In the genomic region with DNA sequence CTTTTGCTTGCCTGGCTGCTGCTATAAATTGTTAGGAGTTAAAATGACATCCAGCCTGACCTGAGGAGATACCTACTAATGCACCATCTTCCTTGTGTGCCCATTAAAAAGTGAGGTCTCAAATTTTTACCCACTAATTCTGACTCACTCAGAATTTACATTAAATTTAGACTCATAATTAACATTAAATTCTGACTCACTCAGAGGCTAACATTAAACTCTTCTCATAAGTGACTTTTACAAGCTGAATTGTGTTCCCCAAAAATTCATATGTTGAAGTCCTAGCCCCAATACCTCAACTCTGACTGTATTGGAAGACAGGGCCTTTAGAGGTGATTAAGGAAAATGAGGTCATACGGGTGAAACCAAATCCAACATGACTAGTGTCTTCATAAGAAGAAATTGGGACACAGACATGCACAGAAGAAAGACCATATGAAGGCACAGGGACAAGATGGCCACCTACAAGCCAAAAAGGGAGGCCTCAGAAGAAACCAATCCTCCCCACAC, we compare ENCODE assay signal across 14 cellular contexts. TPM values are rescaled to one million over a fixed set of nuclear protein-coding genes. Genes with fewer than 3 reads are reported as not detected.
DNase-seq lines count a peak whose midpoint lies in the region; ATAC-seq lines count a peak whose summit lies in the region.
"Had no signal": no experiment of that assay in that cellular context is flagged by ENCODE, and none has a peak within 500 bp of the region (broad histone marks: within the 10 kb centered on the region; RNA-seq: fewer than 3 reads in every experiment).

No MANE protein-coding gene starts in this region.

- peak overlapping the region; percentile 54 for H3K27ac Mint-ChIP-seq in activated naive CD4-positive, alpha-beta T cell treated with anti-CD3 and anti-CD28 coated beads for 36 hours
- peak overlapping the region; percentile 83 for H3K27ac Mint-ChIP-seq in activated naive CD8-positive, alpha-beta T cell treated with anti-CD3 and anti-CD28 coated beads for 36 hours
- H3K27ac Mint-ChIP-seq in stimulated activated naive CD8-positive, alpha-beta T cell treated with anti-CD3 and anti-CD28 coated beads, Interleukin-15, amount 100 ng/mL, for 72 hours, result peak overlapping the region; percentile 62 to 67
- H3K27ac Mint-ChIP-seq: nephron had no signal

- H3K4me1 Mint-ChIP-seq in activated naive CD4-positive, alpha-beta T cell treated with anti-CD3 and anti-CD28 coated beads for 36 hours (ENCODE audit: low read depth), result peaks cover 33% of the 10 kb centered on the region
- H3K4me1 Mint-ChIP-seq in activated naive CD8-positive, alpha-beta T cell treated with anti-CD3 and anti-CD28 coated beads for 36 hours, result peaks cover 25% of the 10 kb centered on the region
- H3K4me1 Mint-ChIP-seq in stimulated activated naive CD8-positive, alpha-beta T cell treated with anti-CD3 and anti-CD28 coated beads, Interleukin-15, amount 100 ng/mL, for 72 hours, result peaks cover 37% of the 10 kb centered on the region
- H3K4me1 Mint-ChIP-seq: nephron had no signal

- DNase-seq in activated naive CD4-positive, alpha-beta T cell treated with anti-CD3 and anti-CD28 coated beads for 36 hours, result no peak
- DNase-seq in activated naive CD4-positive, alpha-beta T cell treated with Interleukin-2 at 50 U/mL for 16 hours, result no peak
- DNase-seq in activated naive CD8-positive, alpha-beta T cell treated with anti-CD3 and anti-CD28 coated beads for 36 hours, result no peak
- no peak for DNase-seq in stimulated activated naive CD8-positive, alpha-beta T cell treated with anti-CD3 and anti-CD28 coated beads, Interleukin-15, amount 100 ng/mL, for 72 hours
- DNase-seq in GF-D8 (lab: John Stamatoyannopoulos, UW) (no peak), NCI-H226 (no peak), NCI-H2171 (lab: John Stamatoyannopoulos, UW) (no peak)
- DNase-seq: MG63, NCI-H2029, NCI-H69, SK-N-SH, stomach had no signal

- no peaks in the 10 kb centered on the region for H3K9me3 Mint-ChIP-seq in activated naive CD4-positive, alpha-beta T cell treated with anti-CD3 and anti-CD28 coated beads for 36 hours
- H3K9me3 Mint-ChIP-seq in activated naive CD8-positive, alpha-beta T cell treated with anti-CD3 and anti-CD28 coated beads for 36 hours, result peaks cover 5% of the 10 kb centered on the region
- no peaks in the 10 kb centered on the region for H3K9me3 Mint-ChIP-seq in stimulated activated naive CD8-positive, alpha-beta T cell treated with anti-CD3 and anti-CD28 coated beads, Interleukin-15, amount 100 ng/mL, for 72 hours
- H3K9me3 Mint-ChIP-seq: nephron had no signal

- H3K27me3 Mint-ChIP-seq in activated naive CD4-positive, alpha-beta T cell treated with anti-CD3 and anti-CD28 coated beads for 36 hours (ENCODE audit: low read depth), result no peaks in the 10 kb centered on the region
- no peaks in the 10 kb centered on the region for H3K27me3 Mint-ChIP-seq in activated naive CD8-positive, alpha-beta T cell treated with anti-CD3 and anti-CD28 coated beads for 36 hours
- H3K27me3 Mint-ChIP-seq in stimulated activated naive CD8-positive, alpha-beta T cell treated with anti-CD3 and anti-CD28 coated beads, Interleukin-15, amount 100 ng/mL, for 72 hours, result no peaks in the 10 kb centered on the region

- intact Hi-C loops in activated naive CD4-positive, alpha-beta T cell treated with anti-CD3 and anti-CD28 coated beads for 36 hours (cut with micrococcal nuclease), result no loop called here

- peak; percentile 3 for ATAC-seq in HG02759 (IDR thresholded peaks at IDR 0.05; ENCODE audit: unreplicated experiment)
- peak; percentile 58 for ATAC-seq in stimulated activated naive CD8-positive, alpha-beta T cell treated with anti-CD3 and anti-CD28 coated beads, Interleukin-15, amount 100 ng/mL, for 72 hours

- no peak overlapping the region for H3K4me3 Mint-ChIP-seq in activated naive CD4-positive, alpha-beta T cell treated with anti-CD3 and anti-CD28 coated beads for 36 hours
- no peak overlapping the region for H3K4me3 Mint-ChIP-seq in activated naive CD8-positive, alpha-beta T cell treated with anti-CD3 and anti-CD28 coated beads for 36 hours
- peak overlapping the region in 1 of 2 donors; percentile 41 for H3K4me3 Mint-ChIP-seq in stimulated activated naive CD8-positive, alpha-beta T cell treated with anti-CD3 and anti-CD28 coated beads, Interleukin-15, amount 100 ng/mL, for 72 hours
- H3K4me3 Mint-ChIP-seq: nephron had no signal

- CTCF ChIA-PET in activated naive CD4-positive, alpha-beta T cell treated with anti-CD3 and anti-CD28 coated beads for 36 hours (lab: Charles Lee), result interaction anchor here (1.6 kb wide), 1 partner anchor 10 kb away, joined by 9 read pairs; no protein-coding TSS in a partner anchor

- H3K36me3 Mint-ChIP-seq in activated naive CD4-positive, alpha-beta T cell treated with anti-CD3 and anti-CD28 coated beads for 36 hours (ENCODE audit: low read depth), result peaks cover 39% of the 10 kb centered on the region
- peaks cover 54% of the 10 kb centered on the region for H3K36me3 Mint-ChIP-seq in activated naive CD8-positive, alpha-beta T cell treated with anti-CD3 and anti-CD28 coated beads for 36 hours

RNA-seq across cellular contexts. Expression of a gene that starts 11.8 kb away (rescaled TPM):
- 10 to 100 TPM; 11.5 to 12.1 TPM for total RNA-seq in activated naive CD4-positive, alpha-beta T cell treated with anti-CD3 and anti-CD28 coated beads for 36 hours
- total RNA-seq in activated naive CD8-positive, alpha-beta T cell treated with anti-CD3 and anti-CD28 coated beads for 36 hours, result 10 to 100 TPM; 22.2 to 23.5 TPM

RNA-seq across cellular contexts. Expression of a gene that starts 38.4 kb away (rescaled TPM):
- 10 to 100 TPM; 22.8 to 24.3 TPM for total RNA-seq in activated naive CD4-positive, alpha-beta T cell treated with anti-CD3 and anti-CD28 coated beads for 36 hours
- 10 to 100 TPM; 24.0 to 31.2 TPM for total RNA-seq in activated naive CD8-positive, alpha-beta T cell treated with anti-CD3 and anti-CD28 coated beads for 36 hours
